25 cellular contexts compared by ENCODE assay signal in the genomic region with DNA sequence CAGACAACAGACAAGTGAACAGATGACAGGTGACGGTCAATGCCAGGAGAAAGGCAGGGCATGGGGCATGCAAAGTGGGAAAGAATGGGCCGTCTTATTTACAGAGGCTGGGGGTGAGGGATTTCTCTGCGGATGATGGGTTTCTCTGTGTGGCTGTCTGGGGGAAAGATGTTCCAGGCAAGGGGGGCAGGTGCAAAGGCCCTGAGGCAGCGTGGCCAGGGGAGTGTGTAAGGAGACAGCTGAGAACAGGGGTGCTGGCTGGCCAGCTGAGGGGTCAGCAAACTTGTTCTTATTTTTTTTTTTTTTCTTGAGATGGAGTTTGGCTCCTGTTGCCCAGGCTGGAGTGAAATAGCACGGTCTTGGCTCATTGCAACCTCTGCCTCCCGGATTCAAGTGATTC.
"Had no signal": no experiment of that assay in that cellular context is flagged by ENCODE, and none has a peak within 500 bp of the region (broad histone marks: within the 10 kb centered on the region; RNA-seq: fewer than 3 reads in every experiment).

No MANE protein-coding gene starts in this region.

- H3K4me3 Mint-ChIP-seq: naive thymus-derived CD8-positive, alpha-beta T cell; natural killer cell treated with Interleukin-12 subunit alpha and Interleukin-12 subunit beta and Interleukin-15 and Interleukin-18, amount 100 ng/mL, for 72 hours; nephron progenitor cell; neural crest cell; stimulated activated effector memory CD8-positive, alpha-beta T cell treated with anti-CD3 and anti-CD28 coated beads, Interleukin-12 subunit alpha, Interleukin-12 subunit beta, amount 100 ng/mL, for 72 hours; stimulated activated naive B cell treated with anti-CD40 and anti-IgM and Interleukin-4, amounts not matched to agents 10 μg/mL and 1 μg/mL and 100 μg/mL, for 72 hours; stimulated activated naive CD8-positive, alpha-beta T cell treated with anti-CD3 and anti-CD28 coated beads, Interleukin-15, Interleukin-2, amounts not matched to agents 100 ng/mL and 50 ng/mL, for 24 hours had no signal

- H3K36me3 Mint-ChIP-seq: natural killer cell treated with Interleukin-12 subunit alpha and Interleukin-12 subunit beta and Interleukin-15 and Interleukin-18, amount 100 ng/mL, for 72 hours; stimulated activated effector memory CD8-positive, alpha-beta T cell treated with anti-CD3 and anti-CD28 coated beads, Interleukin-12 subunit alpha, Interleukin-12 subunit beta, amount 100 ng/mL, for 72 hours had no signal

- H3K9me3 Mint-ChIP-seq: natural killer cell treated with Interleukin-12 subunit alpha and Interleukin-12 subunit beta and Interleukin-15 and Interleukin-18, amount 100 ng/mL, for 72 hours; neural crest cell; stimulated activated effector memory CD8-positive, alpha-beta T cell treated with anti-CD3 and anti-CD28 coated beads, Interleukin-12 subunit alpha, Interleukin-12 subunit beta, amount 100 ng/mL, for 72 hours; stimulated activated naive CD8-positive, alpha-beta T cell treated with anti-CD3 and anti-CD28 coated beads, Interleukin-15, Interleukin-2, amounts not matched to agents 100 ng/mL and 50 ng/mL, for 24 hours had no signal

- H3K4me1 Mint-ChIP-seq: nephron progenitor cell; neural crest cell; stimulated activated effector memory CD8-positive, alpha-beta T cell treated with anti-CD3 and anti-CD28 coated beads, Interleukin-12 subunit alpha, Interleukin-12 subunit beta, amount 100 ng/mL, for 72 hours; stimulated activated naive B cell treated with anti-CD40 and anti-IgM and Interleukin-4, amounts not matched to agents 10 μg/mL and 1 μg/mL and 100 μg/mL, for 72 hours had no signal

- ATAC-seq: naive thymus-derived CD8-positive, alpha-beta T cell; natural killer cell treated with Interleukin-12 subunit alpha and Interleukin-12 subunit beta and Interleukin-15 and Interleukin-18, amount 100 ng/mL, for 72 hours; psoas muscle; right cardiac atrium; right lobe of liver; stimulated activated effector memory CD8-positive, alpha-beta T cell treated with anti-CD3 and anti-CD28 coated beads, Interleukin-12 subunit alpha, Interleukin-12 subunit beta, amount 100 ng/mL, for 72 hours; stimulated activated naive B cell treated with anti-CD40 and anti-IgM and Interleukin-4, amounts not matched to agents 10 μg/mL and 1 μg/mL and 100 μg/mL, for 72 hours had no signal

- H3K27ac Mint-ChIP-seq: natural killer cell treated with Interleukin-12 subunit alpha and Interleukin-12 subunit beta and Interleukin-15 and Interleukin-18, amount 100 ng/mL, for 72 hours; nephron progenitor cell; progenitor cell of endocrine pancreas; stimulated activated effector memory CD8-positive, alpha-beta T cell treated with anti-CD3 and anti-CD28 coated beads, Interleukin-12 subunit alpha, Interleukin-12 subunit beta, amount 100 ng/mL, for 72 hours; stimulated activated naive B cell treated with anti-CD40 and anti-IgM and Interleukin-4, amounts not matched to agents 10 μg/mL and 1 μg/mL and 100 μg/mL, for 72 hours; stimulated activated naive CD8-positive, alpha-beta T cell treated with anti-CD3 and anti-CD28 coated beads, Interleukin-15, Interleukin-2, amounts not matched to agents 100 ng/mL and 50 ng/mL, for 24 hours had no signal

- H3K27me3 Mint-ChIP-seq: naive thymus-derived CD8-positive, alpha-beta T cell; natural killer cell treated with Interleukin-12 subunit alpha and Interleukin-12 subunit beta and Interleukin-15 and Interleukin-18, amount 100 ng/mL, for 72 hours; progenitor cell of endocrine pancreas; stimulated activated naive B cell treated with anti-CD40 and anti-IgM and Interleukin-4, amounts not matched to agents 10 μg/mL and 1 μg/mL and 100 μg/mL, for 72 hours; stimulated activated naive CD8-positive, alpha-beta T cell treated with anti-CD3 and anti-CD28 coated beads, Interleukin-15, Interleukin-2, amounts not matched to agents 100 ng/mL and 50 ng/mL, for 24 hours had no signal

- DNase-seq: naive thymus-derived CD8-positive, alpha-beta T cell; nephron progenitor cell; nucleus accumbens; ovary; posterior cingulate gyrus; psoas muscle; right lobe of liver; sigmoid colon; small intestine; stimulated activated CD4-positive, alpha-beta T cell treated with anti-CD3 and anti-CD28 coated beads, Interleukin-15, amount 100 ng/mL, for 24 hours; stimulated activated CD4-positive, alpha-beta T cell treated with anti-CD3 and anti-CD28 coated beads, Interleukin-2, amount 100 ng/mL, for 24 hours; stimulated activated CD4-positive, alpha-beta T cell treated with anti-CD3 and anti-CD28 coated beads, Interleukin-2, amount 100 ng/mL, for 48 hours; stimulated activated CD4-positive, alpha-beta T cell treated with anti-CD3 and anti-CD28 coated beads, Interleukin-4, amount 100 ng/mL, for 24 hours; stimulated activated naive B cell treated with anti-CD40 and anti-IgM and Interleukin-4, amounts not matched to agents 10 μg/mL and 1 μg/mL and 100 μg/mL, for 72 hours; stimulated activated naive CD4-positive, alpha-beta T cell treated with Interleukin-2 at 50 U/mL for 16 hours; stomach; thyroid gland; trophoblast cell; upper lobe of left lung had no signal
